Comparison of ENCODE assay signal across 8 cellular contexts in genomic region chr6:52390361-52390727, GRCh38. TPM values are rescaled to one million over a fixed set of nuclear protein-coding genes. Genes with fewer than 3 reads are reported as not detected.
A peak's percentile ranks its signal among the peaks of the same experiment; 100 is the strongest.
DNase-seq lines count a peak whose midpoint lies in the region; ATAC-seq and TF ChIP-seq lines count a peak whose summit lies in the region.

No MANE protein-coding gene starts in this region.

- H3K4me3 ChIP-seq in CD4-positive, CD25-positive, alpha-beta regulatory T cell (ENCODE audit: low read depth, low read length), result peak overlapping the region; percentile 81
- peak overlapping the region in 1 of 4 donors; percentile 3 for H3K4me3 ChIP-seq in Peyer's patch

- TF ChIP-seq POLR2A in Peyer's patch (IDR thresholded peaks at IDR 0.05), result no peak

- H3K9me3 Mint-ChIP-seq in CD4-positive, CD25-positive, alpha-beta regulatory T cell, result no peaks in the 10 kb centered on the region
- peaks cover 4% of the 10 kb centered on the region for H3K9me3 Mint-ChIP-seq in mesothelial cell of epicardium
- H3K9me3 Mint-ChIP-seq in nephron progenitor cell, result peaks cover 28% of the 10 kb centered on the region

- TF ChIP-seq CTCF in Peyer's patch (IDR thresholded peaks at IDR 0.05), result no peak
- no peak for TF ChIP-seq CTCF in mesothelial cell of epicardium (IDR thresholded peaks at IDR 0.05; ENCODE audit: unreplicated experiment)
- no peak for TF ChIP-seq CTCF in nephron progenitor cell (IDR thresholded peaks at IDR 0.05)

- H3K9me3 ChIP-seq in CD4-positive, CD25-positive, alpha-beta regulatory T cell (ENCODE audit: control insufficient read depth in 2 of 2, low read length in 2 of 2), result no peaks in the 10 kb centered on the region
- H3K9me3 ChIP-seq in Peyer's patch, result no peaks in the 10 kb centered on the region

- H3K27me3 Mint-ChIP-seq in CD4-positive, CD25-positive, alpha-beta regulatory T cell, result no peaks in the 10 kb centered on the region
- H3K27me3 Mint-ChIP-seq in mesothelial cell of epicardium (ENCODE audit: low read depth), result no peaks in the 10 kb centered on the region
- no peaks in the 10 kb centered on the region for H3K27me3 Mint-ChIP-seq in nephron progenitor cell (ENCODE audit: low read depth, poor library complexity)

- peak; percentile 65 to 88 (median 82) for DNase-seq in CD4-positive, CD25-positive, alpha-beta regulatory T cell
- DNase-seq in Peyer's patch (peak in 2 of 3 donors; percentile 49 to 68), amniotic epithelial cell (ENCODE audit: low read depth) (peak; percentile 59), mesothelial cell of epicardium (ENCODE audit: low spot score in 2 of 2, unreplicated experiment in 2 of 2) (no peak), nephron progenitor cell (no peak), NCI-H345 treated with DMSO at 0.1 percent for 48 hours (lab: John Stamatoyannopoulos, UW; ENCODE audit: unreplicated experiment) (no peak)

- peaks cover 66% of the 10 kb centered on the region for H3K4me1 ChIP-seq in CD4-positive, CD25-positive, alpha-beta regulatory T cell (ENCODE audit: control insufficient read depth, insufficient read depth, low read length, poor library complexity, severe bottlenecking)
- peaks cover 0 to 35% (median 9%) of the 10 kb centered on the region in 4 donors for H3K4me1 ChIP-seq in Peyer's patch

- H3K36me3 ChIP-seq in CD4-positive, CD25-positive, alpha-beta regulatory T cell (ENCODE audit: control insufficient read depth, insufficient read depth, low read length), result no peaks in the 10 kb centered on the region
- H3K36me3 ChIP-seq in Peyer's patch, result no peaks in the 10 kb centered on the region

- H3K27ac Mint-ChIP-seq in CD4-positive, CD25-positive, alpha-beta regulatory T cell, result peak overlapping the region; percentile 93 to 98 (median 96)
- peak overlapping the region; percentile 54 for H3K27ac Mint-ChIP-seq in mesothelial cell of epicardium
- H3K27ac Mint-ChIP-seq in nephron progenitor cell, result no peak overlapping the region

- H3K27ac ChIP-seq in CD4-positive, CD25-positive, alpha-beta regulatory T cell (ENCODE audit: insufficient read depth, low read length, poor library complexity, severe bottlenecking), result peak overlapping the region; percentile 87
- H3K27ac ChIP-seq in Peyer's patch, result peak overlapping the region; percentile 60 to 81 (median 70)

- H3K4me1 Mint-ChIP-seq in CD4-positive, CD25-positive, alpha-beta regulatory T cell, result peaks cover 28 to 89% (median 72%) of the 10 kb centered on the region in 4 donors
- H3K4me1 Mint-ChIP-seq in mesothelial cell of epicardium (peaks cover 21% of the 10 kb centered on the region), nephron progenitor cell (no peaks in the 10 kb centered on the region)

- no peaks in the 10 kb centered on the region for H3K36me3 Mint-ChIP-seq in CD4-positive, CD25-positive, alpha-beta regulatory T cell
- H3K36me3 Mint-ChIP-seq in mesothelial cell of epicardium, result peaks cover 12% of the 10 kb centered on the region
- H3K36me3 Mint-ChIP-seq in nephron progenitor cell (ENCODE audit: low read depth), result peaks cover 27% of the 10 kb centered on the region

- no peaks in the 10 kb centered on the region for H3K27me3 ChIP-seq in CD4-positive, CD25-positive, alpha-beta regulatory T cell (ENCODE audit: control insufficient read depth, insufficient read depth, low read length)
- H3K27me3 ChIP-seq in Peyer's patch, result no peaks in the 10 kb centered on the region

- H3K4me3 Mint-ChIP-seq in CD4-positive, CD25-positive, alpha-beta regulatory T cell, result peak overlapping the region; percentile 76 to 97 (median 84)
- H3K4me3 Mint-ChIP-seq in mesothelial cell of epicardium (no peak overlapping the region), nephron progenitor cell (no peak overlapping the region)

- peak; percentile 79 to 84 for ATAC-seq in CD4-positive, CD25-positive, alpha-beta regulatory T cell (ENCODE audit: low read depth in 2 of 2)
- ATAC-seq in GM19023 (IDR thresholded peaks at IDR 0.05; ENCODE audit: unreplicated experiment) (peak; percentile 40), HG03135 (IDR thresholded peaks at IDR 0.05; ENCODE audit: unreplicated experiment) (peak; percentile 41)

RNA-seq across cellular contexts. Expression of gene PAQR8, which starts 28.4 kb away (rescaled TPM):
- total RNA-seq in CD4-positive, CD25-positive, alpha-beta regulatory T cell, result 5.4 TPM
- 10 to 100 TPM in 3 of 4 donors, 1 to 10 TPM in 1; 8.6 to 18.5 (median 15.5) TPM for polyA plus RNA-seq in CD4-positive, CD25-positive, alpha-beta regulatory T cell
- total RNA-seq in Peyer's patch, result 100 to 1,000 TPM in 3 of 4 donors, 1 to 10 TPM in 1; 9.1 to 300 (median 210) TPM
- total RNA-seq in mesothelial cell of epicardium, result 9.5 to 9.7 TPM (median 9.5 TPM) in 3 replicates

RNA-seq across cellular contexts. Expression of gene EFHC1, which starts 29.8 kb away (rescaled TPM):
- 4.4 TPM for total RNA-seq in CD4-positive, CD25-positive, alpha-beta regulatory T cell
- polyA plus RNA-seq in CD4-positive, CD25-positive, alpha-beta regulatory T cell, result 1 to 10 TPM in 2 of 4 donors, under 1 TPM in 1, not detected in 1; 0.32 to 2.1 (median 2.1) TPM
- 10 to 100 TPM; 20.0 to 40.4 (median 22.7) TPM for total RNA-seq in Peyer's patch
- total RNA-seq in mesothelial cell of epicardium, result 33.0 to 36.1 TPM (median 34.4 TPM) in 3 replicates

Comparison
In these comparisons a context has a peak if more than half of its experiments do, and no peak if none do; other contexts are left out.
1. DNase-seq: peak in CD4-positive, CD25-positive, alpha-beta regulatory T cell (3 of 3), Peyer's patch (2 of 3) and amniotic epithelial cell (single experiment); none in mesothelial cell of epicardium (0 of 2), nephron progenitor cell (single experiment) and NCI-H345 treated with DMSO at 0.1 percent for 48 hours (single experiment).
2. H3K4me3 Mint-ChIP-seq: peak in CD4-positive, CD25-positive, alpha-beta regulatory T cell (4 of 4); none in mesothelial cell of epicardium (single experiment) and nephron progenitor cell (single experiment).
3. Peak in every context shown above with its lines, with median percentiles within 50 percentile points of each other: ATAC-seq.